Comparison of ENCODE assay signal across 8 cellular contexts in genomic region chr22:38792833-38793232, GRCh38. TPM values are rescaled to one million over a fixed set of nuclear protein-coding genes. Genes with fewer than 3 reads are reported as not detected.
DNase-seq lines count a peak whose midpoint lies in the region; ATAC-seq and TF ChIP-seq lines count a peak whose summit lies in the region.

No MANE protein-coding gene starts in this region.

- no peak overlapping the region for H3K9ac ChIP-seq in OCI-LY3 (ENCODE audit: low read length)
- H3K9ac ChIP-seq in parathyroid adenoma = no peak overlapping the region

- H3K36me3 ChIP-seq in OCI-LY3 (replicated peaks; ENCODE audit: low read depth, low read length) (no peaks in the 10 kb centered on the region), parathyroid adenoma (ENCODE audit: control insufficient read depth, insufficient read depth, low read length) (no peaks in the 10 kb centered on the region)

- H3K4me3 ChIP-seq in OCI-LY3 (ENCODE audit: low read length) (peak overlapping the region; percentile 86), parathyroid adenoma (ENCODE audit: low read depth, low read length) (peak overlapping the region; percentile 92)

- peak overlapping the region; percentile 62 for H3K4me2 ChIP-seq in OCI-LY3 (ENCODE audit: low read length)
- peak overlapping the region; percentile 90 for H3K4me2 ChIP-seq in parathyroid adenoma (ENCODE audit: low read length)

- H3K36me3 Mint-ChIP-seq in effector memory CD8-positive, alpha-beta T cell (ENCODE audit: insufficient read depth) = peaks cover 3% of the 10 kb centered on the region

- no peak overlapping the region for H2AFZ ChIP-seq in OCI-LY3 (ENCODE audit: low read depth, low read length)
- H2AFZ ChIP-seq in parathyroid adenoma = no peak overlapping the region

- H3K4me3 Mint-ChIP-seq in effector memory CD8-positive, alpha-beta T cell = peak overlapping the region; percentile 85 to 90

- DNase-seq in Daoy (ENCODE audit: low read depth) = peak; percentile 27
- DNase-seq in effector memory CD8-positive, alpha-beta T cell = no peak
- no peak for DNase-seq in activated CD4-positive, CD25-positive, alpha-beta regulatory T cell treated with anti-CD3 and anti-CD28 coated beads, Interleukin-2, amount 50 U/mL, for 72 hours

- peak overlapping the region; percentile 87 to 92 for H3K27ac Mint-ChIP-seq in effector memory CD8-positive, alpha-beta T cell

- H3K4me1 ChIP-seq in OCI-LY3 (ENCODE audit: low read length) (peaks cover 12% of the 10 kb centered on the region), parathyroid adenoma (peaks cover 7% of the 10 kb centered on the region)

- no peak for ATAC-seq in effector memory CD8-positive, alpha-beta T cell (replicated peaks)
- ATAC-seq in GM18909 (IDR thresholded peaks at IDR 0.05; ENCODE audit: poor library complexity, unreplicated experiment) (no peak), HG03571 (IDR thresholded peaks at IDR 0.05; ENCODE audit: unreplicated experiment) (no peak), GM21390 (IDR thresholded peaks at IDR 0.05; ENCODE audit: unreplicated experiment) (no peak)

- TF ChIP-seq CTCF in OCI-LY3 (IDR thresholded peaks at IDR 0.05; ENCODE audit: low read depth, low read length) (no peak), parathyroid adenoma (IDR thresholded peaks at IDR 0.05) (no peak)

- H3K27ac ChIP-seq in OCI-LY3 (ENCODE audit: low read length) = no peak overlapping the region
- no peak overlapping the region for H3K27ac ChIP-seq in parathyroid adenoma

- H4K20me1 ChIP-seq in OCI-LY3 (ENCODE audit: insufficient read depth, low read length) = no peaks in the 10 kb centered on the region

- H3K27me3 Mint-ChIP-seq in effector memory CD8-positive, alpha-beta T cell = peaks cover 21 to 23% of the 10 kb centered on the region in 2 donors

- H3K27me3 ChIP-seq in OCI-LY3 (ENCODE audit: low read depth, low read length) (peaks cover 17% of the 10 kb centered on the region), parathyroid adenoma (ENCODE audit: control insufficient read depth, insufficient read depth, low read length) (no peaks in the 10 kb centered on the region)

- no peaks in the 10 kb centered on the region for H3K9me3 Mint-ChIP-seq in effector memory CD8-positive, alpha-beta T cell

- H3K4me1 Mint-ChIP-seq in effector memory CD8-positive, alpha-beta T cell (ENCODE audit: low read depth in 2 of 2) = peaks cover 7 to 8% of the 10 kb centered on the region in 2 donors

- H3K9me3 ChIP-seq in OCI-LY3 (ENCODE audit: insufficient read depth, low read length) = no peaks in the 10 kb centered on the region
- H3K9me3 ChIP-seq in parathyroid adenoma (ENCODE audit: control insufficient read depth, low read length) = no peaks in the 10 kb centered on the region

- H3K79me2 ChIP-seq in OCI-LY3 (ENCODE audit: low read length) = 0 out of 2 replicates have a peak, but pooled peaks cover 3% of the 10 kb centered on the region
- H3K79me2 ChIP-seq in parathyroid adenoma = no peaks in the 10 kb centered on the region

RNA-seq across cellular contexts. Expression of gene DNAL4, which starts 1.1 kb away (rescaled TPM):
- 10.7 and 11.6 TPM in 2 replicates for total RNA-seq in Daoy (2014; rRNA removed; shearing (Covaris generic))

RNA-seq across cellular contexts. Expression of gene SUN2, which starts 37.0 kb away (rescaled TPM):
- total RNA-seq in Daoy (2014; rRNA removed; shearing (Covaris generic)) = 64.7 and 89.9 TPM in 2 replicates

RNA-seq across cellular contexts. Expression of gene NPTXR, which starts 51.0 kb away (rescaled TPM):
- total RNA-seq in Daoy (2014; rRNA removed; shearing (Covaris generic)) = 1.5 and 3.7 TPM in 2 replicates
